ENCODE assay signal across 8 cellular contexts in the genomic region with DNA sequence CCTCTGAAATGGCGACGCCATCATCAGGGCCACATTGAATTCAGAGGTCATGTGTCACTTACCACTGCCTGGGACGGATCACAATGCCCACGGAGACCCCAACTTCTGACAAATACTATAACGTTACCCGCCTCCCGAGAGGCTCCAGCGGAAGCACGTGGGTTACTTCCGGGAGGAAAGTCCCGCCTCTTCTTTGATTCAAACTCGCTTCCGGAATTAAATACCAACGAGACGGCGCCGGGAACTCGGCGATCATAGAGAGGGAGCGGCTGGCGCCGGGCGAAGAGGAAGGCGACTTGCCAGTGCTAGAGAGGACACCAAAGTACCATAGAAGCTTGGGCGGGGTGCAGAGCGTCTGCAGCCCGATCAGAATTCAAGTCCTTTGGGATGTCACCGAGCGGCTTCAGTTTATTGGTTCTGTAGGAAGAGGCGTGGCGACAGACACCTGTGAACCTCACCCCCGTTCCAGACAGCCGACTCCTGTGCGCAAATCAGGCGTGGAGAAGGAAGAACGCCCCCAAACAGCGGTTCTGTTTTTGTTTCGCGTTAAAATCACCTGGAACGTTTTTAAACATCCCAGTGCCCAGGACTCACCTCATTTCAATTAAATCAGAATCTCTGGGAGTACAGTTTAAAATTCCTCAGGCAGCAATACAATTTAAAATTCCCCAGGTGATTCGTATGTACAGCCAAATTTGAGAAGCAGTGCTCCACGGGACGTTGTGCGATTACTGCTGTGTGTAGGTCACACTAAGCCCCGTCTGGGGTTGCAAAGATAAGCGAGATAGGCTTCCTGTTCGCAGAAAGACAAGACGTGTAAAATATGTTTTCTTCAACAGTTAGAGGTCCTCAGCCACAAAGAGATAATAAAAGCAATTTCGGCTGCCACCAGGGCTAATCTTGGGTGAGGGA. TPM values are rescaled to one million over a fixed set of nuclear protein-coding genes. Genes with fewer than 3 reads are reported as not detected.
DNase-seq lines count a peak whose midpoint lies in the region; ATAC-seq and TF ChIP-seq lines count a peak whose summit lies in the region.

A gene with protein sequence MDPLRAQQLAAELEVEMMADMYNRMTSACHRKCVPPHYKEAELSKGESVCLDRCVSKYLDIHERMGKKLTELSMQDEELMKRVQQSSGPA (minus strand): TSS at position 159 of the 912 bp plus-strand sequence. CDS start 565 bp downstream, outside the sequence.

- no peaks in the 10 kb centered on the region for H3K9me3 ChIP-seq in left ventricle myocardium inferior (replicated peaks)

- intact Hi-C loops in left ventricle myocardium inferior (cut with micrococcal nuclease): no loop called here

- H3K27me3 Mint-ChIP-seq in progenitor cell of endocrine pancreas: peaks cover 4% of the 10 kb centered on the region

- TF ChIP-seq CTCF in left ventricle myocardium inferior (IDR thresholded peaks at IDR 0.05; ENCODE audit: borderline replicate concordance) (no peak), progenitor cell of endocrine pancreas (IDR thresholded peaks at IDR 0.05; ENCODE audit: unreplicated experiment) (no peak)

- peaks cover 23% of the 10 kb centered on the region for H3K4me1 Mint-ChIP-seq in progenitor cell of endocrine pancreas (ENCODE audit: low read depth)

- H3K36me3 ChIP-seq in left ventricle myocardium inferior: peaks cover 12% of the 10 kb centered on the region

- peak within 1 kb of the TSS; percentile 83 for H3K4me3 Mint-ChIP-seq in progenitor cell of endocrine pancreas (ENCODE audit: low read depth)

- H3K27ac Mint-ChIP-seq in progenitor cell of endocrine pancreas: peak within 1 kb of the TSS; percentile 97

- H3K27ac ChIP-seq in angular gyrus (ENCODE audit: low read depth, low read length): peak within 1 kb of the TSS; percentile 68
- H3K27ac ChIP-seq in left ventricle myocardium inferior (replicated peaks): peak within 1 kb of the TSS; percentile 83

- no peaks in the 10 kb centered on the region for H3K9me3 Mint-ChIP-seq in progenitor cell of endocrine pancreas (ENCODE audit: low read depth)

- no peaks in the 10 kb centered on the region for H3K27me3 ChIP-seq in left ventricle myocardium inferior (ENCODE audit: low read depth)

- peaks cover 22% of the 10 kb centered on the region for H3K4me1 ChIP-seq in left ventricle myocardium inferior

- peak; percentile 83 to 93 for DNase-seq in NCI-H187 (lab: John Stamatoyannopoulos, UW)
- DNase-seq in T-helper 2 cell: peak; percentile 72 to 99 (median 87)
- DNase-seq in left ventricle myocardium inferior: peak; percentile 94
- peak; percentile 82 for DNase-seq in progenitor cell of endocrine pancreas (ENCODE audit: low spot score, unreplicated experiment)
- peak; percentile 97 for DNase-seq in ureter (ENCODE audit: low spot score)

- H3K36me3 Mint-ChIP-seq in progenitor cell of endocrine pancreas (ENCODE audit: insufficient read depth): peaks cover 1% of the 10 kb centered on the region

- ATAC-seq in GM18498 (IDR thresholded peaks at IDR 0.05; ENCODE audit: unreplicated experiment) (peak; percentile 97), HG02938 (IDR thresholded peaks at IDR 0.05; ENCODE audit: unreplicated experiment) (peak; percentile 97)

- peak within 1 kb of the TSS; percentile 78 for H3K4me3 ChIP-seq in left ventricle myocardium inferior

RNA-seq across cellular contexts. Expression of the gene that starts here (rescaled TPM):
- total RNA-seq in left ventricle myocardium inferior (61.0 TPM), progenitor cell of endocrine pancreas (63.4 and 63.5 TPM in 2 replicates), ureter (50.5 TPM)

Comparison
In these comparisons a context has a peak if more than half of its experiments do, and no peak if none do; other contexts are left out.
1. Peak in every context shown above with its lines: DNase-seq, ATAC-seq, H3K4me3 ChIP-seq and H3K27ac ChIP-seq.